ENCODE assay signal across 30 cellular contexts in the genomic region with DNA sequence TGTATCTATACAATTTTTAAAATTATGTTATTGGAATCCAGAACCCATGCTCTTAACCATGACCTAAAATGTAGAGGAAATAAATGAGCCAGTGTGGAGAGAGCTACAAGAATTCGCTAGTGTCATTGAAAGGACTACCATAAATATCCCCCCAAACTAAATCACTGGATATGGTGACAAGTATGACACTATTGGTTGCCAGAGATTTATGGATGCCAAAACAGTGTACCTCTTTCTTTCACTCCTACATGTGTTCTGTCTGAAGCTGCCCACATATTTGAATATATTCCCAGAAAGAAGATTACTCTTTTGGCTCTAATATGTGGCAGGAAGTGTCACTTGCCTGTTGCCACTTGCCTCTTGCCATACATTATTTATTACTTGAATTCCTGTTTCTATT.
"Had no signal": no experiment of that assay in that cellular context is flagged by ENCODE, and none has a peak within 500 bp of the region (broad histone marks: within the 10 kb centered on the region; RNA-seq: fewer than 3 reads in every experiment).

No MANE protein-coding gene starts in this region.

- H3K36me3 Mint-ChIP-seq: activated naive CD4-positive, alpha-beta T cell treated with anti-CD3 and anti-CD28 coated beads, Interleukin-2, amount 10 ng/mL, durations not matched to agents 7 days and 5 days; activated naive CD8-positive, alpha-beta T cell treated with anti-CD3 and anti-CD28 coated beads, Interleukin-2, amount 10 ng/mL, durations not matched to agents 7 days and 5 days had no signal

- H3K27ac ChIP-seq: brain microvascular endothelial cell, coronary artery, dorsolateral prefrontal cortex, esophagus muscularis mucosa, gastroesophageal sphincter, heart right ventricle, hepatocyte, VCaP had no signal

- H3K4me1 Mint-ChIP-seq: activated CD4-positive, alpha-beta memory T cell treated with anti-CD3 and anti-CD28 coated beads, Interleukin-2, amount 10 ng/mL, durations not matched to agents 7 days and 5 days; activated CD4-positive, alpha-beta T cell treated with anti-CD3 and anti-CD28 coated beads, Interleukin-2, amount 10 ng/mL, durations not matched to agents 7 days and 5 days; activated naive CD4-positive, alpha-beta T cell treated with anti-CD3 and anti-CD28 coated beads, Interleukin-2, amount 10 ng/mL, durations not matched to agents 7 days and 5 days; activated naive CD8-positive, alpha-beta T cell treated with anti-CD3 and anti-CD28 coated beads, Interleukin-2, amount 10 ng/mL, durations not matched to agents 7 days and 5 days; central memory CD8-positive, alpha-beta T cell; endodermal cell; T-helper 17 cell; WTC11 had no signal

- H3K36me3 ChIP-seq: brain microvascular endothelial cell, esophagus muscularis mucosa, gastroesophageal sphincter, heart right ventricle had no signal

- H3K79me2 ChIP-seq: hepatocyte had no signal

- H3K4me1 ChIP-seq: esophagus muscularis mucosa, gastroesophageal sphincter, heart right ventricle had no signal

- H3K27me3 ChIP-seq: brain microvascular endothelial cell, dorsolateral prefrontal cortex, esophagus muscularis mucosa, gastroesophageal sphincter, heart right ventricle, hepatocyte had no signal

- H3K27ac Mint-ChIP-seq: activated CD4-positive, alpha-beta memory T cell treated with anti-CD3 and anti-CD28 coated beads, Interleukin-2, amount 10 ng/mL, durations not matched to agents 7 days and 5 days; activated CD4-positive, alpha-beta T cell treated with anti-CD3 and anti-CD28 coated beads, Interleukin-2, amount 10 ng/mL, durations not matched to agents 7 days and 5 days; activated naive CD4-positive, alpha-beta T cell treated with anti-CD3 and anti-CD28 coated beads, Interleukin-2, amount 10 ng/mL, durations not matched to agents 7 days and 5 days; activated naive CD4-positive, alpha-beta T cell treated with anti-CD3 and anti-CD28 coated beads, Interleukin-2, amount 50 U/mL, for 72 hours; activated naive CD8-positive, alpha-beta T cell treated with anti-CD3 and anti-CD28 coated beads, Interleukin-2, amount 10 ng/mL, durations not matched to agents 7 days and 5 days; activated T-cell treated with anti-CD3 and anti-CD28 coated beads, Interleukin-2, amount 50 U/mL, for 24 hours; activated T-cell treated with anti-CD3 and anti-CD28 coated beads, Interleukin-2, amount 50 U/mL, for 72 hours; dendritic cell treated with granulocyte-macrophage colony-stimulating factor and Interleukin-4, amounts not matched to agents 40 ng/mL and 50 ng/mL, for 4 days; endodermal cell; T-helper 17 cell; WTC11 had no signal

- H3K4me3 ChIP-seq: coronary artery, dorsolateral prefrontal cortex, esophagus muscularis mucosa, gastroesophageal sphincter, heart right ventricle, hepatocyte had no signal

- H3K9me3 ChIP-seq: gastroesophageal sphincter had no signal

- H3K9me3 Mint-ChIP-seq: endodermal cell had no signal

- DNase-seq: activated CD4-positive, alpha-beta memory T cell treated with anti-CD3 and anti-CD28 coated beads, Interleukin-2, amount 10 ng/mL, durations not matched to agents 7 days and 5 days; activated CD4-positive, alpha-beta T cell treated with anti-CD3 and anti-CD28 coated beads for 1 hour; activated CD4-positive, alpha-beta T cell treated with anti-CD3 and anti-CD28 coated beads for 4 hours; activated CD4-positive, alpha-beta T cell treated with anti-CD3 and anti-CD28 coated beads, Interleukin-2, amount 10 ng/mL, durations not matched to agents 7 days and 5 days; activated CD4-positive, alpha-beta T cell treated with anti-CD3 and anti-CD28 coated beads, Interleukin-2, amount 50 U/mL, for 4 hours; activated CD8-positive, alpha-beta memory T cell treated with anti-CD3 and anti-CD28 coated beads, Interleukin-2, amount 50 U/mL, for 48 hours; activated gamma-delta T cell; activated naive CD4-positive, alpha-beta T cell; activated naive CD4-positive, alpha-beta T cell treated with anti-CD3 and anti-CD28 coated beads, Interleukin-2, amount 10 ng/mL, durations not matched to agents 7 days and 5 days; activated naive CD8-positive, alpha-beta T cell treated with anti-CD3 and anti-CD28 coated beads, Interleukin-2, amount 10 ng/mL, durations not matched to agents 7 days and 5 days; activated T-cell treated with anti-CD3 and anti-CD28 coated beads for 4 hours; activated T-cell treated with anti-CD3 and anti-CD28 coated beads, Interleukin-2, amount 50 U/mL, for 24 hours; activated T-cell treated with anti-CD3 and anti-CD28 coated beads, Interleukin-2, amount 50 U/mL, for 72 hours; amniotic stem cell; brain microvascular endothelial cell; dorsolateral prefrontal cortex; effector memory CD4-positive, alpha-beta T cell; endodermal cell; foreskin melanocyte; heart right ventricle; T-helper 17 cell had no signal

- ATAC-seq: activated naive CD4-positive, alpha-beta T cell treated with anti-CD3 and anti-CD28 coated beads, Interleukin-2, amount 50 U/mL, for 72 hours; activated T-cell treated with anti-CD3 and anti-CD28 coated beads, Interleukin-2, amount 50 U/mL, for 72 hours; gastroesophageal sphincter; heart right ventricle; T-helper 17 cell; WTC11 had no signal

- H2AFZ ChIP-seq: hepatocyte had no signal

- H3K27me3 Mint-ChIP-seq: activated CD4-positive, alpha-beta memory T cell treated with anti-CD3 and anti-CD28 coated beads, Interleukin-2, amount 10 ng/mL, durations not matched to agents 7 days and 5 days; activated CD4-positive, alpha-beta T cell treated with anti-CD3 and anti-CD28 coated beads, Interleukin-2, amount 10 ng/mL, durations not matched to agents 7 days and 5 days; activated naive CD4-positive, alpha-beta T cell treated with anti-CD3 and anti-CD28 coated beads, Interleukin-2, amount 10 ng/mL, durations not matched to agents 7 days and 5 days; activated naive CD8-positive, alpha-beta T cell treated with anti-CD3 and anti-CD28 coated beads, Interleukin-2, amount 10 ng/mL, durations not matched to agents 7 days and 5 days; activated T-cell treated with anti-CD3 and anti-CD28 coated beads, Interleukin-2, amount 50 U/mL, for 24 hours; central memory CD8-positive, alpha-beta T cell; dendritic cell treated with granulocyte-macrophage colony-stimulating factor and Interleukin-4, amounts not matched to agents 40 ng/mL and 50 ng/mL, for 4 days; T-helper 17 cell had no signal

- H3K4me2 ChIP-seq: hepatocyte had no signal

- H3K4me3 Mint-ChIP-seq: activated CD4-positive, alpha-beta memory T cell treated with anti-CD3 and anti-CD28 coated beads, Interleukin-2, amount 10 ng/mL, durations not matched to agents 7 days and 5 days; activated CD4-positive, alpha-beta T cell treated with anti-CD3 and anti-CD28 coated beads, Interleukin-2, amount 10 ng/mL, durations not matched to agents 7 days and 5 days; activated naive CD4-positive, alpha-beta T cell treated with anti-CD3 and anti-CD28 coated beads, Interleukin-2, amount 10 ng/mL, durations not matched to agents 7 days and 5 days; activated naive CD8-positive, alpha-beta T cell treated with anti-CD3 and anti-CD28 coated beads, Interleukin-2, amount 10 ng/mL, durations not matched to agents 7 days and 5 days; activated T-cell treated with anti-CD3 and anti-CD28 coated beads, Interleukin-2, amount 50 U/mL, for 24 hours; activated T-cell treated with anti-CD3 and anti-CD28 coated beads, Interleukin-2, amount 50 U/mL, for 72 hours; central memory CD8-positive, alpha-beta T cell; dendritic cell treated with granulocyte-macrophage colony-stimulating factor and Interleukin-4, amounts not matched to agents 40 ng/mL and 50 ng/mL, for 4 days; endodermal cell; T-helper 17 cell; WTC11 had no signal
